Comparison of ENCODE assay signal across 1 cellular context in genomic region chr1:117967472-117967871, GRCh38.
TF ChIP-seq lines count a peak whose summit lies in the region.

No MANE protein-coding gene starts in this region.

TF ChIP-seq in endothelial cell of umbilical vein, 7 proteins besides CTCF, POLR2A, EP300 and RAD21:
- TF ChIP-seq JUN (IDR thresholded peaks at IDR 0.05; ENCODE audit: borderline replicate concordance, insufficient read depth, insufficient read length, low read depth), result no peak
- TF ChIP-seq FOS (IDR thresholded peaks at IDR 0.05; ENCODE audit: borderline replicate concordance, insufficient read depth, low read length), result no peak
- TF ChIP-seq MAX (IDR thresholded peaks at IDR 0.05; ENCODE audit: insufficient read depth, insufficient read length), result no peak
- TF ChIP-seq MYC (IDR thresholded peaks at IDR 0.05; ENCODE audit: low read depth, low read length), result no peak
- no peak for TF ChIP-seq GATA2 (IDR thresholded peaks at IDR 0.05; ENCODE audit: insufficient read depth, insufficient read length, low read depth, low read length)
- TF ChIP-seq EZH2 (IDR thresholded peaks at IDR 0.05; ENCODE audit: borderline replicate concordance, low read depth, low read length, severe bottlenecking), result no peak
- no peak for TF ChIP-seq POLR2AphosphoS5 (IDR thresholded peaks at IDR 0.05; ENCODE audit: insufficient read depth, low read depth, low read length)
